30 cellular contexts compared by ENCODE assay signal in the genomic region with DNA sequence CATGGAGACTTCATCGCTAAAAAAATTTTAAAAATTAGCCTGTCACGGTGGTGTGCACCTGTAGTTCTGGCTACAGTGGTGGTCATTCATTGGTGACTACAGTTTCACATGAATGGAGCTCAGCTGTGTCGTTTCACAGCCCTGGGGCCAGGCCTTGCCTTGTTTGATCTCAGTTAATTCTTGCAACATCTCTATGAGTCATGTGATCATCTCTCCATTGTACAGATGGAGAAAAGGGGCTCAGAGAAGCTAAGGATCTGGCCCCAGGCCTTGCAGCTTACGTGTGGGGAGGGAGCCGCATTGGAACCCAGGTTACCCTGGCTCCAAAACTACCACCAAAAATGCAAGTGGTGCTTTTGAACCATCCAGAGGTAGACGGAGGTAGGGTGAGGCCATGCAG. TPM values are rescaled to one million over a fixed set of nuclear protein-coding genes. Genes with fewer than 3 reads are reported as not detected.
"Had no signal": no experiment of that assay in that cellular context is flagged by ENCODE, and none has a peak within 500 bp of the region (broad histone marks: within the 10 kb centered on the region; RNA-seq: fewer than 3 reads in every experiment).

No MANE protein-coding gene starts in this region.

- ATAC-seq: activated CD4-positive, alpha-beta T cell treated with anti-CD3 and anti-CD28 coated beads for 36 hours; activated CD8-positive, alpha-beta memory T cell treated with anti-CD3 and anti-CD28 coated beads, Interleukin-2, amount 10 ng/mL, durations not matched to agents 7 days and 5 days; activated CD8-positive, alpha-beta T cell treated with anti-CD3 and anti-CD28 coated beads, Interleukin-2, amount 10 ng/mL, durations not matched to agents 7 days and 5 days; activated naive CD4-positive, alpha-beta T cell treated with anti-CD3 and anti-CD28 coated beads, Interleukin-2, amount 50 U/mL, for 72 hours; activated T-cell treated with anti-CD3 and anti-CD28 coated beads, Interleukin-2, amount 50 U/mL, for 72 hours; heart left ventricle; T-helper 17 cell had no signal

- FAIRE-seq: frontal cortex had no signal

- H3K27ac Mint-ChIP-seq: activated CD4-positive, alpha-beta memory T cell treated with anti-CD3 and anti-CD28 coated beads for 36 hours; activated CD4-positive, alpha-beta T cell treated with anti-CD3 and anti-CD28 coated beads for 36 hours; activated CD4-positive, alpha-beta T cell treated with anti-CD3 and anti-CD28 coated beads, Interleukin-2, amount 10 ng/mL, durations not matched to agents 24 days and 14 days; activated CD8-positive, alpha-beta memory T cell treated with anti-CD3 and anti-CD28 coated beads, Interleukin-2, amount 10 ng/mL, durations not matched to agents 7 days and 5 days; activated CD8-positive, alpha-beta T cell treated with anti-CD3 and anti-CD28 coated beads, Interleukin-2, amount 10 ng/mL, durations not matched to agents 7 days and 5 days; activated naive CD4-positive, alpha-beta T cell treated with anti-CD3 and anti-CD28 coated beads for 36 hours; activated naive CD4-positive, alpha-beta T cell treated with anti-CD3 and anti-CD28 coated beads, Interleukin-2, amount 50 U/mL, for 72 hours; activated naive CD8-positive, alpha-beta T cell treated with anti-CD3 and anti-CD28 coated beads, Interleukin-2, amount 10 ng/mL, durations not matched to agents 7 days and 5 days; activated T-cell treated with anti-CD3 and anti-CD28 coated beads, Interleukin-2, amount 50 U/mL, for 24 hours; activated T-cell treated with anti-CD3 and anti-CD28 coated beads, Interleukin-2, amount 50 U/mL, for 72 hours; brain; dendritic cell treated with granulocyte-macrophage colony-stimulating factor and Interleukin-4, amounts not matched to agents 40 ng/mL and 50 ng/mL, for 4 days; T-helper 17 cell; T-helper 2 cell treated with Interferon-gamma antibody and Interleukin-4, amounts not matched to agents 5 μg/mL and 100 μg/mL, for 36 hours had no signal

- H3K36me3 ChIP-seq: ascending aorta, breast epithelium, heart left ventricle had no signal

- H3K4me3 ChIP-seq: ascending aorta, breast epithelium, coronary artery, dorsolateral prefrontal cortex, heart left ventricle had no signal

- H3K27me3 ChIP-seq: ascending aorta, breast epithelium had no signal

- H3K4me1 ChIP-seq: ascending aorta, breast epithelium, heart left ventricle had no signal

- H3K27ac ChIP-seq: ascending aorta, breast epithelium, coronary artery, dorsolateral prefrontal cortex, epithelial cell of prostate, heart left ventricle had no signal

- H3K27me3 Mint-ChIP-seq: activated CD4-positive, alpha-beta memory T cell treated with anti-CD3 and anti-CD28 coated beads for 36 hours; activated CD4-positive, alpha-beta T cell treated with anti-CD3 and anti-CD28 coated beads, Interleukin-2, amount 10 ng/mL, durations not matched to agents 24 days and 14 days; activated CD8-positive, alpha-beta memory T cell treated with anti-CD3 and anti-CD28 coated beads, Interleukin-2, amount 10 ng/mL, durations not matched to agents 7 days and 5 days; activated naive CD8-positive, alpha-beta T cell treated with anti-CD3 and anti-CD28 coated beads, Interleukin-2, amount 10 ng/mL, durations not matched to agents 7 days and 5 days; central memory CD8-positive, alpha-beta T cell had no signal

- DNase-seq: activated CD4-positive, alpha-beta memory T cell treated with anti-CD3 and anti-CD28 coated beads for 36 hours; activated CD4-positive, alpha-beta T cell treated with anti-CD3 and anti-CD28 coated beads for 36 hours; activated CD4-positive, alpha-beta T cell treated with anti-CD3 and anti-CD28 coated beads, Interleukin-2, amount 10 ng/mL, durations not matched to agents 24 days and 14 days; activated CD4-positive, CD25-positive, alpha-beta regulatory T cell; activated CD4-positive, CD25-positive, alpha-beta regulatory T cell treated with anti-CD3 and anti-CD28 coated beads, Interleukin-2, amount 50 U/mL, for 72 hours; activated CD8-positive, alpha-beta memory T cell treated with anti-CD3 and anti-CD28 coated beads, Interleukin-2, amount 10 ng/mL, durations not matched to agents 7 days and 5 days; activated CD8-positive, alpha-beta memory T cell treated with anti-CD3 and anti-CD28 coated beads, Interleukin-2, amount 50 U/mL, for 4 hours; activated CD8-positive, alpha-beta T cell treated with anti-CD3 and anti-CD28 coated beads, Interleukin-2, amount 10 ng/mL, durations not matched to agents 7 days and 5 days; activated naive CD4-positive, alpha-beta T cell treated with anti-CD3 and anti-CD28 coated beads for 36 hours; activated naive CD8-positive, alpha-beta T cell treated with anti-CD3 and anti-CD28 coated beads, Interleukin-2, amount 10 ng/mL, durations not matched to agents 7 days and 5 days; activated T-cell treated with anti-CD3 and anti-CD28 coated beads, Interleukin-2, amount 50 U/mL, for 24 hours; activated T-cell treated with anti-CD3 and anti-CD28 coated beads, Interleukin-2, amount 50 U/mL, for 72 hours; dorsolateral prefrontal cortex; effector memory CD4-positive, alpha-beta T cell; foreskin fibroblast; glutamatergic neuron; heart left ventricle; T-helper 1 cell; T-helper 17 cell; T1000 had no signal

- H3K9me3 ChIP-seq: ascending aorta, breast epithelium had no signal

- H3K9me3 Mint-ChIP-seq: activated CD4-positive, alpha-beta memory T cell treated with anti-CD3 and anti-CD28 coated beads for 36 hours; activated CD4-positive, alpha-beta T cell treated with anti-CD3 and anti-CD28 coated beads, Interleukin-2, amount 10 ng/mL, durations not matched to agents 24 days and 14 days; activated naive CD4-positive, alpha-beta T cell treated with anti-CD3 and anti-CD28 coated beads for 36 hours; activated naive CD4-positive, alpha-beta T cell treated with anti-CD3 and anti-CD28 coated beads, Interleukin-2, amount 50 U/mL, for 72 hours; activated naive CD8-positive, alpha-beta T cell treated with anti-CD3 and anti-CD28 coated beads, Interleukin-2, amount 10 ng/mL, durations not matched to agents 7 days and 5 days; activated T-cell treated with anti-CD3 and anti-CD28 coated beads, Interleukin-2, amount 50 U/mL, for 24 hours; central memory CD8-positive, alpha-beta T cell; dendritic cell treated with granulocyte-macrophage colony-stimulating factor and Interleukin-4, amounts not matched to agents 40 ng/mL and 50 ng/mL, for 4 days; T-helper 2 cell treated with Interferon-gamma antibody and Interleukin-4, amounts not matched to agents 5 μg/mL and 100 μg/mL, for 36 hours had no signal

- H3K4me1 Mint-ChIP-seq: activated CD4-positive, alpha-beta T cell treated with anti-CD3 and anti-CD28 coated beads for 36 hours; activated CD4-positive, alpha-beta T cell treated with anti-CD3 and anti-CD28 coated beads, Interleukin-2, amount 10 ng/mL, durations not matched to agents 24 days and 14 days; activated CD8-positive, alpha-beta memory T cell treated with anti-CD3 and anti-CD28 coated beads, Interleukin-2, amount 10 ng/mL, durations not matched to agents 7 days and 5 days; activated naive CD8-positive, alpha-beta T cell treated with anti-CD3 and anti-CD28 coated beads, Interleukin-2, amount 10 ng/mL, durations not matched to agents 7 days and 5 days; brain; central memory CD8-positive, alpha-beta T cell had no signal

- H3K4me3 Mint-ChIP-seq: activated CD4-positive, alpha-beta memory T cell treated with anti-CD3 and anti-CD28 coated beads for 36 hours; activated CD4-positive, alpha-beta T cell treated with anti-CD3 and anti-CD28 coated beads for 36 hours; activated CD4-positive, alpha-beta T cell treated with anti-CD3 and anti-CD28 coated beads, Interleukin-2, amount 10 ng/mL, durations not matched to agents 24 days and 14 days; activated CD8-positive, alpha-beta memory T cell treated with anti-CD3 and anti-CD28 coated beads, Interleukin-2, amount 10 ng/mL, durations not matched to agents 7 days and 5 days; activated CD8-positive, alpha-beta T cell treated with anti-CD3 and anti-CD28 coated beads, Interleukin-2, amount 10 ng/mL, durations not matched to agents 7 days and 5 days; activated naive CD4-positive, alpha-beta T cell treated with anti-CD3 and anti-CD28 coated beads for 36 hours; activated naive CD8-positive, alpha-beta T cell treated with anti-CD3 and anti-CD28 coated beads, Interleukin-2, amount 10 ng/mL, durations not matched to agents 7 days and 5 days; activated T-cell treated with anti-CD3 and anti-CD28 coated beads, Interleukin-2, amount 50 U/mL, for 24 hours; activated T-cell treated with anti-CD3 and anti-CD28 coated beads, Interleukin-2, amount 50 U/mL, for 72 hours; brain; central memory CD8-positive, alpha-beta T cell; dendritic cell treated with granulocyte-macrophage colony-stimulating factor and Interleukin-4, amounts not matched to agents 40 ng/mL and 50 ng/mL, for 4 days; T-helper 17 cell; T-helper 2 cell treated with Interferon-gamma antibody and Interleukin-4, amounts not matched to agents 5 μg/mL and 100 μg/mL, for 36 hours had no signal

- H3K36me3 Mint-ChIP-seq: activated CD4-positive, alpha-beta memory T cell treated with anti-CD3 and anti-CD28 coated beads for 36 hours; activated CD8-positive, alpha-beta memory T cell treated with anti-CD3 and anti-CD28 coated beads, Interleukin-2, amount 10 ng/mL, durations not matched to agents 7 days and 5 days; activated naive CD4-positive, alpha-beta T cell treated with anti-CD3 and anti-CD28 coated beads, Interleukin-2, amount 50 U/mL, for 72 hours; activated naive CD8-positive, alpha-beta T cell treated with anti-CD3 and anti-CD28 coated beads, Interleukin-2, amount 10 ng/mL, durations not matched to agents 7 days and 5 days; brain had no signal

RNA-seq across cellular contexts. Expression of gene TMC5, which starts 54.8 kb away (rescaled TPM):
- polyA plus RNA-seq: heart left ventricle had no signal
